Comparison of ENCODE assay signal across 8 cellular contexts in genomic region chr4:185573651-185574199, GRCh38. TPM values are rescaled to one million over a fixed set of nuclear protein-coding genes. Genes with fewer than 3 reads are reported as not detected.
DNase-seq lines count a peak whose midpoint lies in the region; ATAC-seq and TF ChIP-seq lines count a peak whose summit lies in the region.

No MANE protein-coding gene starts in this region.

- peak overlapping the region in 3 of 5 experiments; percentile 50 to 91 (median 68) for H3K27ac Mint-ChIP-seq in brain
- H3K27ac Mint-ChIP-seq in T-helper 2 cell treated with Interferon-gamma antibody and Interleukin-4, amounts not matched to agents 5 μg/mL and 100 μg/mL, for 36 hours, result no peak overlapping the region

- peaks cover 67% of the 10 kb centered on the region for H3K4me1 Mint-ChIP-seq in brain
- H3K4me1 Mint-ChIP-seq in T-helper 2 cell treated with Interferon-gamma antibody and Interleukin-4, amounts not matched to agents 5 μg/mL and 100 μg/mL, for 36 hours (ENCODE audit: low read depth), result no peaks in the 10 kb centered on the region

- no peaks in the 10 kb centered on the region for H3K27me3 Mint-ChIP-seq in brain
- peaks cover 5% of the 10 kb centered on the region for H3K27me3 Mint-ChIP-seq in T-helper 2 cell treated with Interferon-gamma antibody and Interleukin-4, amounts not matched to agents 5 μg/mL and 100 μg/mL, for 36 hours (ENCODE audit: low read depth)

- no peak for TF ChIP-seq CTCF in LNCaP clone FGC (IDR thresholded peaks at IDR 0.05; ENCODE audit: control insufficient read depth, extremely low read depth, insufficient read depth)
- TF ChIP-seq CTCF in brain (conservative IDR thresholded peaks at IDR 0.05), result no peak

- H3K9me3 Mint-ChIP-seq in brain, result peaks cover 0 to 10% (median 0%) of the 10 kb centered on the region in 5 experiments
- no peaks in the 10 kb centered on the region for H3K9me3 Mint-ChIP-seq in T-helper 2 cell treated with Interferon-gamma antibody and Interleukin-4, amounts not matched to agents 5 μg/mL and 100 μg/mL, for 36 hours

- no peak overlapping the region for H3K4me3 ChIP-seq in LNCaP clone FGC (ENCODE audit: low read depth, low read length)

- DNase-seq in AG08395 (ENCODE audit: low spot score) (peak; percentile 72), LNCaP clone FGC (ENCODE audit: low read depth) (peak; percentile 52), kidney tubule cell (ENCODE audit: low spot score) (peak; percentile 77), COR-L47 (lab: John Stamatoyannopoulos, UW) (no peak)
- no peak for DNase-seq in T-helper 2 cell treated with Interferon-gamma antibody and Interleukin-4, amounts not matched to agents 5 μg/mL and 100 μg/mL, for 36 hours (ENCODE audit: low spot score)

- H3K36me3 Mint-ChIP-seq in brain, result no peaks in the 10 kb centered on the region
- H3K36me3 Mint-ChIP-seq in T-helper 2 cell treated with Interferon-gamma antibody and Interleukin-4, amounts not matched to agents 5 μg/mL and 100 μg/mL, for 36 hours (ENCODE audit: low read depth), result no peaks in the 10 kb centered on the region

- H3K4me3 Mint-ChIP-seq in brain, result peak overlapping the region in 1 of 5 experiments; percentile 39
- H3K4me3 Mint-ChIP-seq in T-helper 2 cell treated with Interferon-gamma antibody and Interleukin-4, amounts not matched to agents 5 μg/mL and 100 μg/mL, for 36 hours, result no peak overlapping the region

- ATAC-seq in HG03432 (IDR thresholded peaks at IDR 0.05; ENCODE audit: unreplicated experiment), result no peak
- no peak for ATAC-seq in HG03139 (IDR thresholded peaks at IDR 0.05; ENCODE audit: unreplicated experiment)

RNA-seq across cellular contexts. Expression of gene PDLIM3, which starts 38.4 kb away (rescaled TPM):
- 14.5 TPM for polyA plus RNA-seq in brain (ENCODE audit: insufficient read depth, low read depth, low replicate concordance)

Comparison
In these comparisons a context has a peak if more than half of its experiments do, and no peak if none do; other contexts are left out.
1. DNase-seq: peak in AG08395 (single experiment), LNCaP clone FGC (single experiment) and kidney tubule cell (single experiment); none in T-helper 2 cell treated with Interferon-gamma antibody and Interleukin-4, amounts not matched to agents 5 μg/mL and 100 μg/mL, for 36 hours (single experiment) and COR-L47 (single experiment).